18 cellular contexts compared by ENCODE assay signal in genomic region chr16:87562201-87562600, GRCh38. TPM values are rescaled to one million over a fixed set of nuclear protein-coding genes. Genes with fewer than 3 reads are reported as not detected.
"Had no signal": no experiment of that assay in that cellular context is flagged by ENCODE, and none has a peak within 500 bp of the region (broad histone marks: within the 10 kb centered on the region; RNA-seq: fewer than 3 reads in every experiment).

No MANE protein-coding gene starts in this region.

- ATAC-seq: activated naive CD8-positive, alpha-beta T cell treated with anti-CD3 and anti-CD28 coated beads, Interleukin-2, amount 50 U/mL, for 24 hours; natural killer cell treated with Interleukin-12 subunit alpha and Interleukin-12 subunit beta and Interleukin-15 and Interleukin-18, amount 100 ng/mL, for 72 hours; stimulated activated naive B cell treated with anti-CD40 and anti-IgM and Interleukin-4, amounts not matched to agents 10 μg/mL and 1 μg/mL and 100 μg/mL, for 72 hours had no signal

- DNase-seq: activated CD4-positive, alpha-beta T cell treated with anti-CD3 and anti-CD28 coated beads, Interleukin-2, amount 50 U/mL, for 1 hour; activated naive CD4-positive, alpha-beta T cell; activated naive CD8-positive, alpha-beta T cell treated with anti-CD3 and anti-CD28 coated beads, Interleukin-2, amount 50 U/mL, for 24 hours; activated T-cell treated with anti-CD3 and anti-CD28 coated beads for 4 hours; aorta; foreskin melanocyte; head of caudate nucleus; kidney glomerular epithelial cell; mesendoderm; nucleus accumbens; stimulated activated CD4-positive, alpha-beta T cell treated with anti-CD3 and anti-CD28 coated beads, Interleukin-15, amount 100 ng/mL, for 24 hours; stimulated activated CD4-positive, alpha-beta T cell treated with anti-CD3 and anti-CD28 coated beads, Interleukin-4, amount 100 ng/mL, for 1 hour; stimulated activated naive B cell treated with anti-CD40 and anti-IgM and Interleukin-4, amounts not matched to agents 10 μg/mL and 1 μg/mL and 100 μg/mL, for 72 hours; thyroid gland had no signal

RNA-seq across cellular contexts. Expression of gene JPH3, which starts 40.1 kb away (rescaled TPM):
- total RNA-seq: activated CD8-positive, alpha-beta memory T cell treated with anti-CD3 and anti-CD28 coated beads for 36 hours; fibroblast of lung; natural killer cell treated with Interleukin-12 subunit alpha and Interleukin-12 subunit beta and Interleukin-15 and Interleukin-18, amount 100 ng/mL, for 72 hours; skeletal muscle tissue had no signal
